In genomic region chr22:41338614-41339212, GRCh38 we compare ENCODE assay signal across 21 cellular contexts. TPM values are rescaled to one million over a fixed set of nuclear protein-coding genes. Genes with fewer than 3 reads are reported as not detected.
DNase-seq lines count a peak whose midpoint lies in the region; ATAC-seq and TF ChIP-seq lines count a peak whose summit lies in the region.
"Had no signal": no experiment of that assay in that cellular context is flagged by ENCODE, and none has a peak within 500 bp of the region (broad histone marks: within the 10 kb centered on the region; RNA-seq: fewer than 3 reads in every experiment).

No MANE protein-coding gene starts in this region.

- H3K27ac Mint-ChIP-seq in activated T-cell treated with anti-CD3 and anti-CD28 coated beads, Interleukin-2, amount 50 U/mL, for 24 hours = peak overlapping the region; percentile 61
- peak overlapping the region; percentile 54 for H3K27ac Mint-ChIP-seq in stimulated activated naive B cell treated with anti-CD40 and anti-IgM and Interleukin-4, amounts not matched to agents 10 μg/mL and 1 μg/mL and 100 μg/mL, for 72 hours
- peak overlapping the region in 1 of 7 donors; percentile 60 for H3K27ac Mint-ChIP-seq in CD4-positive, alpha-beta memory T cell
- H3K27ac Mint-ChIP-seq: B cell had no signal

- DNase-seq in activated T-cell treated with anti-CD3 and anti-CD28 coated beads, Interleukin-2, amount 50 U/mL, for 24 hours = no peak
- DNase-seq in activated T-cell treated with anti-CD3 and anti-CD28 coated beads, Interleukin-2, amount 50 U/mL, for 48 hours = no peak
- no peak for DNase-seq in adipocyte (ENCODE audit: low read depth)
- DNase-seq in fibroblast of the aortic adventitia (ENCODE audit: low read depth) = peak; percentile 40
- DNase-seq in stimulated activated naive B cell treated with anti-CD40 and anti-IgM and Interleukin-4, amounts not matched to agents 10 μg/mL and 1 μg/mL and 100 μg/mL, for 72 hours = no peak
- DNase-seq in CD4-positive, alpha-beta memory T cell = no peak
- DNase-seq in glomerular visceral epithelial cell (ENCODE audit: extremely low spot score) = no peak
- DNase-seq: DND-41, GOT3, Karpas-422, MV-4-11, NCI-H1105 treated with DMSO at 0.1 percent for 48 hours, NCI-H1694, NCI-H2081, NCI-H2171, NCI-H345, NCI-H524 treated with DMSO at 0.1 percent for 48 hours, Right ventricle myocardium superior had no signal

- no peaks in the 10 kb centered on the region for H3K27me3 Mint-ChIP-seq in activated T-cell treated with anti-CD3 and anti-CD28 coated beads, Interleukin-2, amount 50 U/mL, for 24 hours
- no peaks in the 10 kb centered on the region for H3K27me3 Mint-ChIP-seq in stimulated activated naive B cell treated with anti-CD40 and anti-IgM and Interleukin-4, amounts not matched to agents 10 μg/mL and 1 μg/mL and 100 μg/mL, for 72 hours
- H3K27me3 Mint-ChIP-seq in CD4-positive, alpha-beta memory T cell = no peaks in the 10 kb centered on the region
- H3K27me3 Mint-ChIP-seq: B cell had no signal

- POLR2A ChIA-PET in CD4-positive, alpha-beta memory T cell (lab: Charles Lee; ENCODE audit: partially characterized antibody) = no interaction called here

- no peak for ATAC-seq in stimulated activated naive B cell treated with anti-CD40 and anti-IgM and Interleukin-4, amounts not matched to agents 10 μg/mL and 1 μg/mL and 100 μg/mL, for 72 hours (replicated peaks)
- ATAC-seq in HG02840 (IDR thresholded peaks at IDR 0.05; ENCODE audit: low FRiP score, unreplicated experiment) = no peak

- no peak for TF ChIP-seq CTCF in fibroblast of the aortic adventitia (IDR thresholded peaks at IDR 0.05; ENCODE audit: insufficient read depth, low read length)

- no peak overlapping the region for H3K4me3 Mint-ChIP-seq in activated T-cell treated with anti-CD3 and anti-CD28 coated beads, Interleukin-2, amount 50 U/mL, for 24 hours
- H3K4me3 Mint-ChIP-seq in stimulated activated naive B cell treated with anti-CD40 and anti-IgM and Interleukin-4, amounts not matched to agents 10 μg/mL and 1 μg/mL and 100 μg/mL, for 72 hours = peak overlapping the region in 1 of 2 donors; percentile 36
- H3K4me3 Mint-ChIP-seq in CD4-positive, alpha-beta memory T cell = no peak overlapping the region
- H3K4me3 Mint-ChIP-seq: B cell, CD14-positive monocyte had no signal

- no peaks in the 10 kb centered on the region for H3K4me1 ChIP-seq in adipocyte (ENCODE audit: control insufficient read depth, insufficient read depth, low read length)
- H3K4me1 ChIP-seq in CD4-positive, alpha-beta memory T cell (ENCODE audit: insufficient read depth, low read length) = no peaks in the 10 kb centered on the region

- peaks cover 55% of the 10 kb centered on the region for H3K36me3 ChIP-seq in adipocyte (ENCODE audit: control insufficient read depth, insufficient read depth, low read length, severe bottlenecking)
- H3K36me3 ChIP-seq in CD4-positive, alpha-beta memory T cell (ENCODE audit: insufficient read depth, low read length) = peaks cover 18% of the 10 kb centered on the region

- no peaks in the 10 kb centered on the region for H3K9me3 Mint-ChIP-seq in activated T-cell treated with anti-CD3 and anti-CD28 coated beads, Interleukin-2, amount 50 U/mL, for 24 hours
- no peaks in the 10 kb centered on the region for H3K9me3 Mint-ChIP-seq in stimulated activated naive B cell treated with anti-CD40 and anti-IgM and Interleukin-4, amounts not matched to agents 10 μg/mL and 1 μg/mL and 100 μg/mL, for 72 hours
- H3K9me3 Mint-ChIP-seq in CD4-positive, alpha-beta memory T cell = no peaks in the 10 kb centered on the region
- H3K9me3 Mint-ChIP-seq: CD14-positive monocyte had no signal

- no peak overlapping the region for H3K4me3 ChIP-seq in adipocyte (ENCODE audit: low read length)
- no peak overlapping the region for H3K4me3 ChIP-seq in fibroblast of the aortic adventitia (ENCODE audit: low read depth, low read length)
- H3K4me3 ChIP-seq in CD4-positive, alpha-beta memory T cell (ENCODE audit: low read length in 2 of 2) = no peak overlapping the region

- H3K4me1 Mint-ChIP-seq in activated T-cell treated with anti-CD3 and anti-CD28 coated beads, Interleukin-2, amount 50 U/mL, for 24 hours (ENCODE audit: low read depth) = peaks cover 12% of the 10 kb centered on the region
- peaks cover 6 to 8% of the 10 kb centered on the region in 2 donors for H3K4me1 Mint-ChIP-seq in stimulated activated naive B cell treated with anti-CD40 and anti-IgM and Interleukin-4, amounts not matched to agents 10 μg/mL and 1 μg/mL and 100 μg/mL, for 72 hours
- H3K4me1 Mint-ChIP-seq in CD4-positive, alpha-beta memory T cell = peaks cover 2 to 7% (median 5%) of the 10 kb centered on the region in 4 donors
- H3K4me1 Mint-ChIP-seq: B cell, CD14-positive monocyte had no signal

- peak overlapping the region; percentile 20 for H3K9ac ChIP-seq in adipocyte (ENCODE audit: low read length)

- H3K27ac ChIP-seq in CD4-positive, alpha-beta memory T cell (ENCODE audit: low read depth, low read length) = no peak overlapping the region

- H3K9me3 ChIP-seq in adipocyte (ENCODE audit: control insufficient read depth, low read length) = no peaks in the 10 kb centered on the region
- H3K9me3 ChIP-seq in CD4-positive, alpha-beta memory T cell (ENCODE audit: control insufficient read depth in 1 of 2, low read length in 2 of 2) = no peaks in the 10 kb centered on the region

- no peaks in the 10 kb centered on the region for H3K27me3 ChIP-seq in adipocyte (replicated peaks; ENCODE audit: control insufficient read depth, insufficient read depth, low read length)
- no peaks in the 10 kb centered on the region for H3K27me3 ChIP-seq in CD4-positive, alpha-beta memory T cell (ENCODE audit: insufficient read depth, low read length)

- intact Hi-C loops in CD4-positive, alpha-beta memory T cell (cut with micrococcal nuclease) = no loop called here

- H3K36me3 Mint-ChIP-seq in activated T-cell treated with anti-CD3 and anti-CD28 coated beads, Interleukin-2, amount 50 U/mL, for 24 hours (ENCODE audit: low read depth) = peaks cover 77% of the 10 kb centered on the region
- peaks cover 42 to 64% of the 10 kb centered on the region in 2 donors for H3K36me3 Mint-ChIP-seq in stimulated activated naive B cell treated with anti-CD40 and anti-IgM and Interleukin-4, amounts not matched to agents 10 μg/mL and 1 μg/mL and 100 μg/mL, for 72 hours
- H3K36me3 Mint-ChIP-seq in CD4-positive, alpha-beta memory T cell = peaks cover 6 to 43% of the 10 kb centered on the region in 2 donors

- CTCF ChIA-PET in CD4-positive, alpha-beta memory T cell (lab: Charles Lee; ENCODE audit: partially characterized antibody) = no interaction called here

RNA-seq across cellular contexts. Expression of gene ZC3H7B, which starts 37.4 kb away (rescaled TPM):
- 33.3 and 45.9 TPM in 2 replicates for total RNA-seq in fibroblast of the aortic adventitia (ENCODE audit: low replicate concordance)
- 10 to 100 TPM; 39.4 to 40.3 TPM for total RNA-seq in CD4-positive, alpha-beta memory T cell
- 1 to 10 TPM in 1 of 2 donors, under 1 TPM in 1; 0.20 to 1.5 TPM for polyA plus RNA-seq in CD4-positive, alpha-beta memory T cell

RNA-seq across cellular contexts. Expression of gene TEF, which starts 43.0 kb away (rescaled TPM):
- 14.8 and 17.4 TPM in 2 replicates for total RNA-seq in fibroblast of the aortic adventitia (ENCODE audit: low replicate concordance)
- 1 to 10 TPM; 6.5 to 8.8 TPM for total RNA-seq in CD4-positive, alpha-beta memory T cell
- 1 to 10 TPM; 4.4 to 6.4 TPM for polyA plus RNA-seq in CD4-positive, alpha-beta memory T cell

RNA-seq across cellular contexts. Expression of gene RANGAP1, which starts 52.7 kb away (rescaled TPM):
- total RNA-seq in fibroblast of the aortic adventitia (ENCODE audit: low replicate concordance) = 78.5 and 89.4 TPM in 2 replicates
- total RNA-seq in CD4-positive, alpha-beta memory T cell = 10 to 100 TPM; 69.1 to 74.7 TPM
- polyA plus RNA-seq in CD4-positive, alpha-beta memory T cell = 10 to 100 TPM; 12.7 to 32.3 TPM
